ENCODE assay signal across 16 cellular contexts in genomic region chr18:7545734-7546133, GRCh38.
"Had no signal": no experiment of that assay in that cellular context is flagged by ENCODE, and none has a peak within 500 bp of the region (broad histone marks: within the 10 kb centered on the region; RNA-seq: fewer than 3 reads in every experiment).

No MANE protein-coding gene starts in this region.

- H3K4me3 ChIP-seq: heart left ventricle, lower lobe of right lung, prostate gland had no signal

- ATAC-seq: lower lobe of right lung; sciatic nerve; stimulated activated naive CD8-positive, alpha-beta T cell treated with anti-CD3 and anti-CD28 coated beads, Interleukin-15, amount 100 ng/mL, for 72 hours had no signal

- DNase-seq: activated CD4-positive, alpha-beta T cell treated with anti-CD3 and anti-CD28 coated beads, Interleukin-2, amount 10 ng/mL, durations not matched to agents 7 days and 5 days; activated CD8-positive, alpha-beta memory T cell treated with anti-CD3 and anti-CD28 coated beads, Interleukin-2, amount 50 U/mL, for 48 hours; activated gamma-delta T cell treated with Interleukin-2 at 50 U/mL for 16 hours; activated naive CD8-positive, alpha-beta T cell treated with anti-CD3 and anti-CD28 coated beads, Interleukin-2, amount 10 ng/mL, durations not matched to agents 7 days and 5 days; aorta; erythroblast; foreskin melanocyte; heart left ventricle; left cardiac atrium; lower lobe of right lung; midbrain; stimulated activated CD4-positive, alpha-beta T cell treated with anti-CD3 and anti-CD28 coated beads, Interleukin-1b, Interleukin-23, amount 100 ng/mL, for 48 hours; stimulated activated naive CD8-positive, alpha-beta T cell treated with anti-CD3 and anti-CD28 coated beads, Interleukin-15, amount 100 ng/mL, for 72 hours; SW 1271 had no signal
